8 cellular contexts compared by ENCODE assay signal in the genomic region with DNA sequence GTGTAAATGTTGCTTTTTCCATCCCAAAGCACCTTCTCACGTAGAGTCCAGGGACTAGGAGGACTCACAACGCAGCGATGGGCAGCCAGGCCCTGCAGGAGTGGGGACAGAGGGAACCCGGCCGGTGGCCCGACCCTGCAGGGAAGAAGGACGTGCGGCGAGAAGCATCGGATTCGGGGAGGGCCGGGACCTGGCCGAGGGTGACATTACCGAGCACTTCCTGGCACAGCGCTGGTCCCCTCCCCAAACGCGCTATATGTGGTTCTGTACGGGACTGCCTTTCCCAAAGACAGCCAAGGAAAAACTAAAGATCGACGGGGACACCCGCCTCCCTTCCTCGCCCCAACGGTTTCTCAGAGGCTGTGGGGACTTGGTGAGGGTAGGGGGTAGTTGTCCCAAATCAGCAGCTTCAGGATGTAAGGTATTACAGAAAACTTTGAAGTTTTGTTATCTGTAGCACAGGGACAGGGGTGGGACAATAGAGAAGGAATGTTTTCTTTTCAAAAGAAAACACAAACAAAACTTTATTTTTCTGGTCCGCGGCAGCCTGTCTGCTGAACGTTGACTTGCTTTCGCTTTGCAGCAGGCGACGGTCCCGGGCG. TPM values are rescaled to one million over a fixed set of nuclear protein-coding genes. Genes with fewer than 3 reads are reported as not detected.
DNase-seq lines count a peak whose midpoint lies in the region; ATAC-seq and TF ChIP-seq lines count a peak whose summit lies in the region.

No MANE protein-coding gene starts in this region.

- H2AFZ ChIP-seq in neural cell (ENCODE audit: low read depth, low read length), result peak overlapping the region; percentile 28

- H3F3A ChIP-seq in neural cell (ENCODE audit: insufficient read depth, low read length, poor library complexity, severe bottlenecking), result no peaks in the 10 kb centered on the region

- H3K4me3 ChIP-seq in LNCaP clone FGC (ENCODE audit: low read depth, low read length), result peak overlapping the region; percentile 83
- peak overlapping the region; percentile 74 for H3K4me3 ChIP-seq in fibroblast of pulmonary artery (replicated peaks; ENCODE audit: low read depth, low read length)
- H3K4me3 ChIP-seq in neural cell (ENCODE audit: low read length), result peak overlapping the region; percentile 86

- no peak overlapping the region for H3K27ac ChIP-seq in neural cell (ENCODE audit: low read length)

- H3K9me2 ChIP-seq in neural cell (ENCODE audit: insufficient read depth, low read length), result no peaks in the 10 kb centered on the region

- TF ChIP-seq CTCF in LNCaP clone FGC (IDR thresholded peaks at IDR 0.05; ENCODE audit: control insufficient read depth, extremely low read depth, insufficient read depth) (peak; percentile 9; the same call in 1 of the 2 replicates), fibroblast of pulmonary artery (IDR thresholded peaks at IDR 0.05; ENCODE audit: low read length, missing control alignments) (no peak), neural cell (IDR thresholded peaks at IDR 0.05; ENCODE audit: poor library complexity, severe bottlenecking) (no peak)

- peaks cover 6% of the 10 kb centered on the region for H4K20me1 ChIP-seq in neural cell (ENCODE audit: insufficient read depth)

- no peak for TF ChIP-seq EP300 in neural cell (conservative IDR thresholded peaks at IDR 0.05; ENCODE audit: poor library complexity, severe bottlenecking)

- no peak for TF ChIP-seq RAD21 in neural cell (conservative IDR thresholded peaks at IDR 0.05)

- H3K9ac ChIP-seq in neural cell (ENCODE audit: low read length), result peak overlapping the region; percentile 77

- peak; percentile 37 for DNase-seq in COLO668 (lab: John Stamatoyannopoulos, UW; ENCODE audit: unreplicated experiment)
- DNase-seq in LNCaP clone FGC (ENCODE audit: low read depth), result no peak
- DNase-seq in activated T-helper 1 cell treated with Interleukin-2 at 50 U/mL for 16 hours (ENCODE audit: low read depth), result peak; percentile 27
- DNase-seq in fibroblast of pulmonary artery (ENCODE audit: low read depth), result no peak
- DNase-seq in inferior parietal cortex (ENCODE audit: extremely low spot score), result no peak

- no peaks in the 10 kb centered on the region for H3K9me3 ChIP-seq in neural cell (ENCODE audit: low read length)

- peaks cover 33% of the 10 kb centered on the region for H3K79me2 ChIP-seq in neural cell (replicated peaks; ENCODE audit: insufficient read depth, low read length)

- ATAC-seq in GM21381 (IDR thresholded peaks at IDR 0.05; ENCODE audit: unreplicated experiment) (no peak), HG03378 (IDR thresholded peaks at IDR 0.05; ENCODE audit: unreplicated experiment) (no peak)

- H3K36me3 ChIP-seq in neural cell (ENCODE audit: insufficient read depth, low read length), result no peaks in the 10 kb centered on the region

- peaks cover 19% of the 10 kb centered on the region for H3K27me3 ChIP-seq in neural cell (ENCODE audit: insufficient read depth, low read depth, low read length)

- peak overlapping the region; percentile 43 for H3K4me2 ChIP-seq in neural cell (ENCODE audit: low read length)

TF ChIP-seq in neural cell, 6 proteins besides CTCF, POLR2A, EP300 and RAD21:
- TF ChIP-seq EZH2 (IDR thresholded peaks at IDR 0.05; ENCODE audit: borderline replicate concordance, insufficient read depth, low read length, poor library complexity, severe bottlenecking) (no peak), MXI1 (conservative IDR thresholded peaks at IDR 0.05; ENCODE audit: poor library complexity, severe bottlenecking) (no peak), POLR2AphosphoS5 (IDR thresholded peaks at IDR 0.05) (no peak), SMC3 (conservative IDR thresholded peaks at IDR 0.05; ENCODE audit: poor library complexity) (no peak), TAF1 (IDR thresholded peaks at IDR 0.05; ENCODE audit: low read depth) (no peak)
- TF ChIP-seq, protein P1, sequence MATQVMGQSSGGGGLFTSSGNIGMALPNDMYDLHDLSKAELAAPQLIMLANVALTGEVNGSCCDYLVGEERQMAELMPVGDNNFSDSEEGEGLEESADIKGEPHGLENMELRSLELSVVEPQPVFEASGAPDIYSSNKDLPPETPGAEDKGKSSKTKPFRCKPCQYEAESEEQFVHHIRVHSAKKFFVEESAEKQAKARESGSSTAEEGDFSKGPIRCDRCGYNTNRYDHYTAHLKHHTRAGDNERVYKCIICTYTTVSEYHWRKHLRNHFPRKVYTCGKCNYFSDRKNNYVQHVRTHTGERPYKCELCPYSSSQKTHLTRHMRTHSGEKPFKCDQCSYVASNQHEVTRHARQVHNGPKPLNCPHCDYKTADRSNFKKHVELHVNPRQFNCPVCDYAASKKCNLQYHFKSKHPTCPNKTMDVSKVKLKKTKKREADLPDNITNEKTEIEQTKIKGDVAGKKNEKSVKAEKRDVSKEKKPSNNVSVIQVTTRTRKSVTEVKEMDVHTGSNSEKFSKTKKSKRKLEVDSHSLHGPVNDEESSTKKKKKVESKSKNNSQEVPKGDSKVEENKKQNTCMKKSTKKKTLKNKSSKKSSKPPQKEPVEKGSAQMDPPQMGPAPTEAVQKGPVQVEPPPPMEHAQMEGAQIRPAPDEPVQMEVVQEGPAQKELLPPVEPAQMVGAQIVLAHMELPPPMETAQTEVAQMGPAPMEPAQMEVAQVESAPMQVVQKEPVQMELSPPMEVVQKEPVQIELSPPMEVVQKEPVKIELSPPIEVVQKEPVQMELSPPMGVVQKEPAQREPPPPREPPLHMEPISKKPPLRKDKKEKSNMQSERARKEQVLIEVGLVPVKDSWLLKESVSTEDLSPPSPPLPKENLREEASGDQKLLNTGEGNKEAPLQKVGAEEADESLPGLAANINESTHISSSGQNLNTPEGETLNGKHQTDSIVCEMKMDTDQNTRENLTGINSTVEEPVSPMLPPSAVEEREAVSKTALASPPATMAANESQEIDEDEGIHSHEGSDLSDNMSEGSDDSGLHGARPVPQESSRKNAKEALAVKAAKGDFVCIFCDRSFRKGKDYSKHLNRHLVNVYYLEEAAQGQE (IDR thresholded peaks at IDR 0.05; ENCODE audit: borderline replicate concordance), result no peak
TF ChIP-seq in neural cell: peak in this region for 0.

RNA-seq across cellular contexts. Expression of a gene that starts 0.9 kb away (rescaled TPM):
- polyA plus RNA-seq in neural cell, result 22.8 and 26.4 TPM in 2 replicates
- 54.3 and 57.3 TPM in 2 replicates for polyA minus RNA-seq in neural cell

Comparison
In these comparisons a context has a peak if more than half of its experiments do, and no peak if none do; other contexts are left out.
1. DNase-seq: peak in COLO668 (single experiment) and activated T-helper 1 cell treated with Interleukin-2 at 50 U/mL for 16 hours (single experiment); none in LNCaP clone FGC (single experiment), fibroblast of pulmonary artery (single experiment) and inferior parietal cortex (single experiment).
2. Peak in every context shown above with its lines, with median percentiles within 50 percentile points of each other: H3K4me3 ChIP-seq.